Comparison of ENCODE assay signal across 27 cellular contexts in genomic region chr1:205502111-205502810, GRCh38. TPM values are rescaled to one million over a fixed set of nuclear protein-coding genes. Genes with fewer than 3 reads are reported as not detected.
"Had no signal": no experiment of that assay in that cellular context is flagged by ENCODE, and none has a peak within 500 bp of the region (broad histone marks: within the 10 kb centered on the region; RNA-seq: fewer than 3 reads in every experiment).

No MANE protein-coding gene starts in this region.

- FAIRE-seq: endometrium, frontal cortex, islet of Langerhans, small intestine had no signal

- DNase-seq: effector CD8-positive, alpha-beta T cell; heart left ventricle; hypothalamus; kidney glomerular epithelial cell; mucosa of descending colon; naive thymus-derived CD8-positive, alpha-beta T cell; stimulated activated CD4-positive, alpha-beta T cell treated with anti-CD3 and anti-CD28 coated beads, Interleukin-12 subunit alpha, Interleukin-12 subunit beta, amount 100 ng/mL, for 4 hours; stimulated activated CD4-positive, alpha-beta T cell treated with anti-CD3 and anti-CD28 coated beads, Interleukin-2, amount 100 ng/mL, for 48 hours; stimulated activated naive CD8-positive, alpha-beta T cell treated with anti-CD3 and anti-CD28 coated beads, Interleukin-15, Interleukin-2, amounts not matched to agents 100 U/mL and 50 U/mL, for 24 hours; testis; upper lobe of right lung had no signal

- H3K27me3 Mint-ChIP-seq: naive thymus-derived CD8-positive, alpha-beta T cell had no signal

- H3K36me3 Mint-ChIP-seq: naive thymus-derived CD8-positive, alpha-beta T cell had no signal

- H3K4me3 ChIP-seq: coronary artery, heart left ventricle, mucosa of descending colon, right atrium auricular region, testis, tibial nerve, upper lobe of right lung, vagina had no signal

- H3K36me3 ChIP-seq: heart left ventricle, neutrophil, right atrium auricular region, tibial nerve, upper lobe of right lung, vagina had no signal

- H3K9me3 ChIP-seq: heart left ventricle, mucosa of descending colon, neutrophil, right atrium auricular region, testis, tibial nerve, upper lobe of right lung, vagina had no signal

- H3K27me3 ChIP-seq: heart left ventricle, right atrium auricular region, testis, tibial nerve, upper lobe of right lung, vagina had no signal

- H3K9me3 Mint-ChIP-seq: naive thymus-derived CD8-positive, alpha-beta T cell had no signal

- H3K27ac ChIP-seq: coronary artery, neutrophil, right atrium auricular region, testis, upper lobe of right lung, vagina had no signal

- ATAC-seq: esophagus mucosa; heart left ventricle; mucosa of descending colon; naive thymus-derived CD8-positive, alpha-beta T cell; stimulated activated naive CD8-positive, alpha-beta T cell treated with anti-CD3 and anti-CD28 coated beads, Interleukin-15, Interleukin-2, amounts not matched to agents 100 U/mL and 50 U/mL, for 24 hours; upper lobe of right lung had no signal

RNA-seq across cellular contexts. Expression of gene BLACAT1, which starts 46.4 kb away (rescaled TPM):
- total RNA-seq: chondrocyte, fibroblast of lung, glomerular endothelial cell, liver, lung microvascular endothelial cell, osteocyte had no signal
- polyA plus RNA-seq: fibroblast of lung; heart left ventricle; liver; naive thymus-derived CD8-positive, alpha-beta T cell had no signal
